ENCODE assay signal across 19 cellular contexts in genomic region chr10:92826504-92826903, GRCh38. TPM values are rescaled to one million over a fixed set of nuclear protein-coding genes. Genes with fewer than 3 reads are reported as not detected.
DNase-seq lines count a peak whose midpoint lies in the region; ATAC-seq, FAIRE-seq and TF ChIP-seq lines count a peak whose summit lies in the region.
"Had no signal": no experiment of that assay in that cellular context is flagged by ENCODE, and none has a peak within 500 bp of the region (broad histone marks: within the 10 kb centered on the region; RNA-seq: fewer than 3 reads in every experiment).

No MANE protein-coding gene starts in this region.

- H3K27me3 Mint-ChIP-seq in MCF 10A (ENCODE audit: insufficient read depth, unreplicated experiment) = no peaks in the 10 kb centered on the region
- no peaks in the 10 kb centered on the region for H3K27me3 Mint-ChIP-seq in activated CD8-positive, alpha-beta memory T cell treated with anti-CD3 and anti-CD28 coated beads, Interleukin-2, amount 10 ng/mL, durations not matched to agents 7 days and 5 days
- H3K27me3 Mint-ChIP-seq: CD4-positive, alpha-beta T cell had no signal

- H3K79me2 ChIP-seq in endothelial cell of umbilical vein (ENCODE audit: control insufficient read depth, insufficient read depth, low read length) (peaks cover 2% of the 10 kb centered on the region), keratinocyte (ENCODE audit: control insufficient read depth, insufficient read depth, low read length) (no peaks in the 10 kb centered on the region)

- TF ChIP-seq CTCF in MCF 10A (IDR thresholded peaks at IDR 0.05; ENCODE audit: unreplicated experiment) (no peak), breast epithelium (IDR thresholded peaks at IDR 0.05) (no peak), endothelial cell of umbilical vein (IDR thresholded peaks at IDR 0.05; ENCODE audit: extremely low read depth in 1 of 2, insufficient read depth in 1 of 2, low read depth in 1 of 2, low read length in 2 of 2) (no peak), keratinocyte (optimal IDR thresholded peaks at IDR 0.05 in 1 of 3, IDR thresholded peaks at IDR 0.05 in 1 of 3, conservative IDR thresholded peaks at IDR 0.05 in 1 of 3; ENCODE audit: extremely low read depth in 1 of 3, insufficient read depth in 2 of 3, low read length in 3 of 3) (no peak), BE2C (IDR thresholded peaks at IDR 0.05; ENCODE audit: low read depth, low read length) (no peak)

- FAIRE-seq in H54 (lab: Jason Lieb, UNC) = peak; percentile 6
- FAIRE-seq in endothelial cell of umbilical vein (lab: Jason Lieb, UNC) = no peak
- no peak for FAIRE-seq in keratinocyte (lab: Jason Lieb, UNC)
- FAIRE-seq in urothelium cell line (lab: Jason Lieb, UNC) = no peak
- FAIRE-seq: GM12878, GM18507 had no signal

- POLR2A ChIA-PET in MCF 10A (lab: Yijun Ruan, JAX) = interaction anchor here (0.7 kb wide), 1 partner anchor 82 kb away, joined by 3 read pairs; no protein-coding TSS in a partner anchor
- POLR2A ChIA-PET in endothelial cell of umbilical vein (lab: Charles Lee) = no interaction called here

- no peaks in the 10 kb centered on the region for H3K36me3 ChIP-seq in breast epithelium
- H3K36me3 ChIP-seq in endothelial cell of umbilical vein (ENCODE audit: control insufficient read depth in 2 of 2, extremely low read depth in 1 of 2, insufficient read depth in 2 of 2, low read length in 2 of 2) = no peaks in the 10 kb centered on the region
- H3K36me3 ChIP-seq in keratinocyte (ENCODE audit: control insufficient read depth in 2 of 2, extremely low read depth in 1 of 2, insufficient read depth in 2 of 2, low read length in 2 of 2) = no peaks in the 10 kb centered on the region
- H3K36me3 ChIP-seq in BE2C = no peaks in the 10 kb centered on the region

- H3K4me3 Mint-ChIP-seq in MCF 10A (ENCODE audit: unreplicated experiment) = no peak overlapping the region
- H3K4me3 Mint-ChIP-seq in activated CD8-positive, alpha-beta memory T cell treated with anti-CD3 and anti-CD28 coated beads, Interleukin-2, amount 10 ng/mL, durations not matched to agents 7 days and 5 days = no peak overlapping the region
- H3K4me3 Mint-ChIP-seq: CD4-positive, alpha-beta T cell; H9 had no signal

- no peaks in the 10 kb centered on the region for H3K9me3 Mint-ChIP-seq in MCF 10A (ENCODE audit: unreplicated experiment)
- no peaks in the 10 kb centered on the region for H3K9me3 Mint-ChIP-seq in activated CD8-positive, alpha-beta memory T cell treated with anti-CD3 and anti-CD28 coated beads, Interleukin-2, amount 10 ng/mL, durations not matched to agents 7 days and 5 days (ENCODE audit: low read depth)
- H3K9me3 Mint-ChIP-seq: CD4-positive, alpha-beta T cell; H9 had no signal

- H3K9ac ChIP-seq in endothelial cell of umbilical vein (replicated peaks; ENCODE audit: extremely low read depth, insufficient read depth, low read length) = peak overlapping the region; percentile 4
- no peak overlapping the region for H3K9ac ChIP-seq in keratinocyte (ENCODE audit: control insufficient read depth, extremely low read depth, insufficient read depth, low read length)
- H3K9ac ChIP-seq: GM23248 had no signal

- no peak overlapping the region for H3K4me3 ChIP-seq in breast epithelium
- H3K4me3 ChIP-seq in endothelial cell of umbilical vein (replicated peaks in 1 of 3; ENCODE audit: insufficient read depth in 1 of 3, low read depth in 1 of 3, low read length in 3 of 3) = no peak overlapping the region
- no peak overlapping the region for H3K4me3 ChIP-seq in keratinocyte (ENCODE audit: control insufficient read depth in 2 of 3, extremely low read depth in 1 of 3, insufficient read depth in 2 of 3, low read depth in 1 of 3, low read length in 3 of 3)
- H3K4me3 ChIP-seq in BE2C (ENCODE audit: low read depth, low read length) = no peak overlapping the region
- H3K4me3 ChIP-seq: GM12878, GM23248 had no signal

- no peaks in the 10 kb centered on the region for H4K20me1 ChIP-seq in endothelial cell of umbilical vein (replicated peaks; ENCODE audit: control insufficient read depth, extremely low read depth, insufficient read depth, low read length)
- no peaks in the 10 kb centered on the region for H4K20me1 ChIP-seq in keratinocyte (ENCODE audit: control insufficient read depth, extremely low read depth, insufficient read depth, low read length)

- no peak overlapping the region for H3K4me2 ChIP-seq in endothelial cell of umbilical vein (ENCODE audit: insufficient read depth, low read length)
- H3K4me2 ChIP-seq in keratinocyte (ENCODE audit: control insufficient read depth, extremely low read depth, insufficient read depth, low read depth, low read length) = peak overlapping the region; percentile 10

- H3K27me3 ChIP-seq in breast epithelium = no peaks in the 10 kb centered on the region
- no peaks in the 10 kb centered on the region for H3K27me3 ChIP-seq in endothelial cell of umbilical vein (ENCODE audit: control insufficient read depth in 2 of 2, insufficient read depth in 2 of 2, low read length in 2 of 2)
- H3K27me3 ChIP-seq in keratinocyte (ENCODE audit: control insufficient read depth, extremely low read depth, insufficient read depth, low read length) = no peaks in the 10 kb centered on the region
- H3K27me3 ChIP-seq in BE2C = no peaks in the 10 kb centered on the region

- H3K9me1 ChIP-seq in endothelial cell of umbilical vein (replicated peaks; ENCODE audit: control insufficient read depth, extremely low read depth, insufficient read depth, low read length) = no peaks in the 10 kb centered on the region
- H3K9me1 ChIP-seq in keratinocyte (ENCODE audit: control insufficient read depth, extremely low read depth, insufficient read depth, low read length) = no peaks in the 10 kb centered on the region

- no peak for TF ChIP-seq POLR2A in breast epithelium (IDR thresholded peaks at IDR 0.05)
- no peak for TF ChIP-seq POLR2A in H54 (IDR thresholded peaks at IDR 0.05; ENCODE audit: low read depth, low read length)
- TF ChIP-seq POLR2A in endothelial cell of umbilical vein (IDR thresholded peaks at IDR 0.05; ENCODE audit: low read depth, low read length) = no peak

- intact Hi-C loops in MCF 10A (cut with micrococcal nuclease) = no loop called here
- intact Hi-C loops in breast epithelium (cut with DNase I; ENCODE audit: low total_unique reads) = no loop called here
- intact Hi-C loops in endothelial cell of umbilical vein (cut with micrococcal nuclease) = no loop called here

- dilution Hi-C loops in endothelial cell of umbilical vein (cut with MboI; ENCODE audit: extremely low pct_ligation_motif_present, low sequenced_read_pairs) (no loop called here), keratinocyte (cut with MboI; ENCODE audit: extremely low pct_ligation_motif_present, low sequenced_read_pairs) (no loop called here)

- H2AFZ ChIP-seq in endothelial cell of umbilical vein (ENCODE audit: low read depth, low read length) (peak overlapping the region; percentile 81), keratinocyte (ENCODE audit: control insufficient read depth, low read length) (peak overlapping the region; percentile 42)
- H2AFZ ChIP-seq: GM23248 had no signal

- peaks cover 14% of the 10 kb centered on the region for H3K4me1 Mint-ChIP-seq in MCF 10A (ENCODE audit: insufficient read depth, unreplicated experiment)
- peaks cover 16% of the 10 kb centered on the region for H3K4me1 Mint-ChIP-seq in activated CD8-positive, alpha-beta memory T cell treated with anti-CD3 and anti-CD28 coated beads, Interleukin-2, amount 10 ng/mL, durations not matched to agents 7 days and 5 days

- H3K27ac Mint-ChIP-seq in MCF 10A (ENCODE audit: low read depth, unreplicated experiment) = peak overlapping the region; percentile 26
- H3K27ac Mint-ChIP-seq in activated CD8-positive, alpha-beta memory T cell treated with anti-CD3 and anti-CD28 coated beads, Interleukin-2, amount 10 ng/mL, durations not matched to agents 7 days and 5 days = no peak overlapping the region
- H3K27ac Mint-ChIP-seq: CD4-positive, alpha-beta T cell had no signal

- H3K27ac ChIP-seq in breast epithelium (no peak overlapping the region), endothelial cell of umbilical vein (ENCODE audit: insufficient read depth, low read depth, low read length) (peak overlapping the region; percentile 10), keratinocyte (ENCODE audit: control insufficient read depth, insufficient read depth, low read length) (no peak overlapping the region)
- H3K27ac ChIP-seq: 22Rv1, GM23248 had no signal

- ATAC-seq in activated CD8-positive, alpha-beta memory T cell treated with anti-CD3 and anti-CD28 coated beads, Interleukin-2, amount 10 ng/mL, durations not matched to agents 7 days and 5 days = no peak
- ATAC-seq: GM12878 had no signal

- H3K4me1 ChIP-seq in breast epithelium = no peaks in the 10 kb centered on the region
- peaks cover 54% of the 10 kb centered on the region for H3K4me1 ChIP-seq in endothelial cell of umbilical vein (ENCODE audit: control insufficient read depth, extremely low read depth, insufficient read depth, low read length)
- peaks cover 11% of the 10 kb centered on the region for H3K4me1 ChIP-seq in keratinocyte (ENCODE audit: control insufficient read depth, extremely low read depth, insufficient read depth, low read length)
- H3K4me1 ChIP-seq in BE2C = peaks cover 14% of the 10 kb centered on the region

- no TSS peak for BruUV-seq in MCF 10A (replicated peaks; lab: Mats Ljungman, UMichigan)
- BruUV-seq in endothelial cell of umbilical vein (replicated peaks; lab: Mats Ljungman, UMichigan) = no TSS peak

- H3K36me3 Mint-ChIP-seq in MCF 10A (ENCODE audit: insufficient read depth, unreplicated experiment) = no peaks in the 10 kb centered on the region
- no peaks in the 10 kb centered on the region for H3K36me3 Mint-ChIP-seq in activated CD8-positive, alpha-beta memory T cell treated with anti-CD3 and anti-CD28 coated beads, Interleukin-2, amount 10 ng/mL, durations not matched to agents 7 days and 5 days

- CTCF ChIA-PET in MCF 10A (lab: Yijun Ruan, JAX) (no interaction called here), endothelial cell of umbilical vein (lab: Charles Lee) (interaction anchor here (1.2 kb wide), 2 partner anchors 12 to 22 kb away, joined by 3 to 4 read pairs; partner anchors contain the start of gene EXOC6)
- CTCF ChIA-PET in activated CD8-positive, alpha-beta memory T cell treated with anti-CD3 and anti-CD28 coated beads, Interleukin-2, amount 10 ng/mL, durations not matched to agents 7 days and 5 days (lab: Charles Lee) = no interaction called here

- no peak for DNase-seq in MCF 10A (ENCODE audit: unreplicated experiment)
- no peak for DNase-seq in breast epithelium (ENCODE audit: low spot score in 2 of 2)
- DNase-seq in H54 (ENCODE audit: insufficient read length, low spot score) = no peak
- no peak for DNase-seq in endothelial cell of umbilical vein (ENCODE audit: low read depth, low spot score)
- no peak for DNase-seq in keratinocyte (ENCODE audit: low read depth, low spot score)
- DNase-seq in activated CD8-positive, alpha-beta memory T cell treated with anti-CD3 and anti-CD28 coated beads, Interleukin-2, amount 10 ng/mL, durations not matched to agents 7 days and 5 days = no peak
- no peak for DNase-seq in BE2C
- DNase-seq in urothelium cell line (ENCODE audit: low spot score) = no peak
- DNase-seq: AML-193; C1 segment of cervical spinal cord; Calu3; CD4-positive, alpha-beta T cell; DMS 273 treated with DMSO at 0.1 percent for 48 hours; DMS79; GM23248; H9 had no signal

- H3K9me3 ChIP-seq in breast epithelium (no peaks in the 10 kb centered on the region), endothelial cell of umbilical vein (replicated peaks; ENCODE audit: control insufficient read depth, insufficient read depth, low read length) (no peaks in the 10 kb centered on the region), keratinocyte (ENCODE audit: control insufficient read depth, low read depth, low read length) (no peaks in the 10 kb centered on the region), BE2C (no peaks in the 10 kb centered on the region)

RNA-seq across cellular contexts. Expression of gene EXOC6, which starts 21.8 kb away (rescaled TPM):
- total RNA-seq in MCF 10A (2022) (5.9 and 6.6 TPM in 2 replicates), breast epithelium (10 to 100 TPM in 2 of 3 donors, 1 to 10 TPM in 1; 7.0 to 26.1 (median 16.1) TPM), endothelial cell of umbilical vein (103 and 108 TPM in 2 replicates)
- polyA plus RNA-seq in endothelial cell of umbilical vein (72.6 and 105 TPM in 2 replicates), keratinocyte (1.2 to 2.6 TPM (median 1.4 TPM) in 3 replicates)
- polyA plus RNA-seq in endothelial cell of umbilical vein (2011; cell fraction: cytosol; rRNA removed) = 44.2 and 90.5 TPM in 2 replicates
- 54.0 and 83.4 TPM in 2 replicates for polyA plus RNA-seq in endothelial cell of umbilical vein (2011; cell fraction: nucleus; rRNA removed)
- 82.2 and 93.3 TPM in 2 replicates for polyA plus RNA-seq in endothelial cell of umbilical vein (2012)
- polyA minus RNA-seq in endothelial cell of umbilical vein (392 and 452 TPM in 2 replicates), keratinocyte (0.59 to 1.3 TPM in 2 of 3 replicates, not detected in the other)
- 13.0 TPM for polyA minus RNA-seq in endothelial cell of umbilical vein (2011; cell fraction: cytosol; rRNA and poly(A)+ RNA removed)
- polyA minus RNA-seq in endothelial cell of umbilical vein (2011; cell fraction: nucleus; rRNA and poly(A)+ RNA removed) = 243 and 358 TPM in 2 replicates
- polyA plus RNA-seq in keratinocyte (2011; ENCODE audit: low read depth) = 2.9 TPM
- 0.62 and 1.6 TPM in 2 replicates for polyA plus RNA-seq in keratinocyte (2011; cell fraction: cytosol; rRNA removed)
- polyA plus RNA-seq in keratinocyte (2011; cell fraction: nucleus; rRNA removed) = 1.5 and 2.2 TPM in 2 replicates
- polyA plus RNA-seq in keratinocyte (2012; ENCODE audit: low replicate concordance) = 1.3 and 1.5 TPM in 2 replicates
- not detected for polyA minus RNA-seq in keratinocyte (2011; cell fraction: cytosol; rRNA and poly(A)+ RNA removed)
- polyA minus RNA-seq in keratinocyte (2011; cell fraction: nucleus; rRNA and poly(A)+ RNA removed) = 2.1 and 6.9 TPM in 2 replicates
- total RNA-seq in activated CD8-positive, alpha-beta memory T cell treated with anti-CD3 and anti-CD28 coated beads, Interleukin-2, amount 10 ng/mL, durations not matched to agents 7 days and 5 days = 10 to 100 TPM; 11.9 to 12.1 TPM
- polyA plus RNA-seq in BE2C (2012; ENCODE audit: insufficient read depth, insufficient read length, low read depth) = 6.7 TPM
